Comparison of ENCODE assay signal across 9 cellular contexts in the genomic region with DNA sequence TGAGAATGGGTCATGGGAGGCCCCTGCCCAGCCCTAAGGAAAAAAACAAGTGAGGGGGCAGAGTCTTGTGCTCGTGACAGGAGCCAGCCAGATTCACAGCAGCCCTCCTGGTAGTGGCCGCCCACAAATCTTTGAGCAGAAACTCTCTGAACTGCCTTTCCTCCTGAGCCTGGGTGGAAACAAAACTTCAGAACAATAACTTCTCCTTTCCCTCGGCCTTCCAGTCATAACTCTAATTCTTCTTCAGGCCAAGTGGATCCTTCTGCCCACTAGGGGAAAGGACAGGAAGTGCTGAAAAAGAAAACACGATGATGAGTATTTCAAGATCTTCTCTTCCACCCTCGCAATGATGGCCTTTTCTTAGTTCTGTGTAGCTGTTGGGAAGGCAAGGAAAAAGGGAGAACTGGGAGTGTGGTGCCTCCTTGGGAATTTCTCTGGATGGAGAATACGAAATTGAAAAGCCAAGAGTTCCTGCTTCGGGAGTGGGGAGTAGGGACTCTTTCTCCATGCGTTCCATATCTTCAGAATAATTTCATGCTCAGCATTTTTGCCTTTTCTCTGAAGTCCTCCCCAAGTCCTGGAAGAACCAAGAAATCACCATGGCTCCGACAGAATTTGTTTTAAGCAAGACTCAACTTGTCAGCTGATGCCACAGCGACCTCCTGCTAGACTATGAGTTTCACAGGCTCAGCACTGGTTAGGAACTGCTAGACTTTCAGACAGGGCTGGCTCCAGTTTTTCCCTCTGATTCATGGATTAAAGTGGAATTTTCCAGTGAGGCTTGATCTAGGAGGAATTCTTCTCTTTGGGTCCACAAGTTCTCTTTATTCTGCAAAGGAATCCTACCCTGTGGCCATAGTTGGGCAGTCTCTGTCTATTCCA.
A peak's percentile ranks its signal among the peaks of the same experiment; 100 is the strongest.
DNase-seq lines count a peak whose midpoint lies in the region; TF ChIP-seq lines count a peak whose summit lies in the region.
"Had no signal": no experiment of that assay in that cellular context is flagged by ENCODE, and none has a peak within 500 bp of the region (broad histone marks: within the 10 kb centered on the region; RNA-seq: fewer than 3 reads in every experiment).

No MANE protein-coding gene starts in this region.

- POLR2A ChIA-PET in BJ (lab: Charles Lee), result no interaction called here
- POLR2A ChIA-PET in MCF 10A (lab: Yijun Ruan, JAX), result interaction anchor here (0.6 kb wide), 1 partner anchor 127 kb away, joined by 3 read pairs; no protein-coding TSS in a partner anchor

- peaks cover 26% of the 10 kb centered on the region for H3K4me1 ChIP-seq in KMS-11 (ENCODE audit: low read depth, poor library complexity, severe bottlenecking)

- H3K27ac Mint-ChIP-seq in MCF 10A (ENCODE audit: low read depth, unreplicated experiment) (no peak overlapping the region), nephron (peak overlapping the region in 1 of 3 experiments; percentile 44), immature natural killer cell (no peak overlapping the region)

- H3K27me3 ChIP-seq in BJ (ENCODE audit: control insufficient read depth, insufficient read depth, low read length) (no peaks in the 10 kb centered on the region), KMS-11 (ENCODE audit: insufficient read depth, low read depth) (no peaks in the 10 kb centered on the region)

- H3K27me3 Mint-ChIP-seq in MCF 10A (ENCODE audit: insufficient read depth, unreplicated experiment) (no peaks in the 10 kb centered on the region), nephron (ENCODE audit: low read depth) (peaks cover 6% of the 10 kb centered on the region), immature natural killer cell (ENCODE audit: low read depth in 3 of 3) (peaks cover 0 to 2% (median under 1%) of the 10 kb centered on the region in 3 donors)

- no TSS peak for BruUV-seq in MCF 10A (replicated peaks; lab: Mats Ljungman, UMichigan)

- DNase-seq in BJ (ENCODE audit: low read depth) (no peak), MCF 10A (ENCODE audit: unreplicated experiment) (peak; percentile 13), UCSD-AML1 (lab: John Stamatoyannopoulos, UW; ENCODE audit: unreplicated experiment) (no peak), C1 segment of cervical spinal cord (lab: John Stamatoyannopoulos, UW) (no peak), immature natural killer cell (no peak), NCI-H2081 treated with DMSO at 0.1 percent for 48 hours (lab: John Stamatoyannopoulos, UW) (no peak)
- DNase-seq: activated naive CD4-positive, alpha-beta T cell treated with anti-CD3 and anti-CD28 coated beads, Interleukin-2, amount 50 U/mL, for 16 hours had no signal

- no peaks in the 10 kb centered on the region for H3K9me3 Mint-ChIP-seq in MCF 10A (ENCODE audit: unreplicated experiment)
- no peaks in the 10 kb centered on the region for H3K9me3 Mint-ChIP-seq in nephron
- H3K9me3 Mint-ChIP-seq in immature natural killer cell, result no peaks in the 10 kb centered on the region

- intact Hi-C loops in MCF 10A (cut with micrococcal nuclease), result no loop called here

- H3K4me2 ChIP-seq in KMS-11, result no peak overlapping the region

- H3K27ac ChIP-seq in KMS-11, result no peak overlapping the region

- no peaks in the 10 kb centered on the region for H3K79me2 ChIP-seq in KMS-11 (ENCODE audit: insufficient read depth, low read depth)

- no peak overlapping the region for H2AFZ ChIP-seq in KMS-11 (ENCODE audit: low read depth)

- H3K36me3 Mint-ChIP-seq in MCF 10A (ENCODE audit: insufficient read depth, unreplicated experiment), result no peaks in the 10 kb centered on the region
- no peaks in the 10 kb centered on the region for H3K36me3 Mint-ChIP-seq in nephron (ENCODE audit: low read depth)
- H3K36me3 Mint-ChIP-seq in immature natural killer cell, result no peaks in the 10 kb centered on the region

- H3K36me3 ChIP-seq in BJ (ENCODE audit: control insufficient read depth, insufficient read depth, low read length), result no peaks in the 10 kb centered on the region
- no peaks in the 10 kb centered on the region for H3K36me3 ChIP-seq in KMS-11 (ENCODE audit: insufficient read depth)

- TF ChIP-seq CTCF in BJ (IDR thresholded peaks at IDR 0.05; ENCODE audit: insufficient read depth, low read depth, low read length), result peak; percentile 45
- peak; percentile 36 for TF ChIP-seq CTCF in KMS-11 (conservative IDR thresholded peaks at IDR 0.05; ENCODE audit: low read depth, low read length)
- TF ChIP-seq CTCF in MCF 10A (IDR thresholded peaks at IDR 0.05; ENCODE audit: unreplicated experiment), result no peak
- peak; percentile 14 to 30 (median 21) for TF ChIP-seq CTCF in nephron (IDR thresholded peaks at IDR 0.05; ENCODE audit: unreplicated experiment in 3 of 3)

- H3K4me1 Mint-ChIP-seq in MCF 10A (ENCODE audit: insufficient read depth, unreplicated experiment) (peaks cover 9% of the 10 kb centered on the region), nephron (peaks cover 41% of the 10 kb centered on the region), immature natural killer cell (peaks cover 0 to 4% of the 10 kb centered on the region in 2 donors)

- no peak overlapping the region for H3K4me3 ChIP-seq in BJ (ENCODE audit: low read depth, low read length)
- no peak overlapping the region for H3K4me3 ChIP-seq in KMS-11 (IDR thresholded peaks at IDR 0.05; ENCODE audit: insufficient read depth, low read depth, low read length)

- H3K9ac ChIP-seq in KMS-11, result no peak overlapping the region

- H3K4me3 Mint-ChIP-seq in MCF 10A (ENCODE audit: unreplicated experiment), result no peak overlapping the region
- no peak overlapping the region for H3K4me3 Mint-ChIP-seq in nephron
- H3K4me3 Mint-ChIP-seq in immature natural killer cell, result no peak overlapping the region

- no peaks in the 10 kb centered on the region for H4K20me1 ChIP-seq in KMS-11 (ENCODE audit: insufficient read depth)

- CTCF ChIA-PET in BJ (lab: Yijun Ruan, JAX), result interaction anchor here (0.7 to 1.4 kb wide), 4 partner anchors 11 to 197 kb away, joined by 3 to 4 read pairs (median 3); no protein-coding TSS in a partner anchor
- CTCF ChIA-PET in MCF 10A (lab: Yijun Ruan, JAX), result interaction anchor here (0.5 to 0.6 kb wide), 2 partner anchors 101 to 230 kb away, joined by 3 read pairs; no protein-coding TSS in a partner anchor
